ENCODE assay signal across 20 cellular contexts in genomic region chr3:30349507-30349906, GRCh38.
DNase-seq lines count a peak whose midpoint lies in the region; ATAC-seq and TF ChIP-seq lines count a peak whose summit lies in the region.
"Had no signal": no experiment of that assay in that cellular context is flagged by ENCODE, and none has a peak within 500 bp of the region (broad histone marks: within the 10 kb centered on the region; RNA-seq: fewer than 3 reads in every experiment).

No MANE protein-coding gene starts in this region.

- no peak for TF ChIP-seq CTCF in suprapubic skin (IDR thresholded peaks at IDR 0.05)

- no peak for DNase-seq in activated T-cell treated with anti-CD3 and anti-CD28 coated beads, Interleukin-2, amount 50 U/mL, for 24 hours
- no peak for DNase-seq in activated T-cell treated with anti-CD3 and anti-CD28 coated beads, Interleukin-2, amount 50 U/mL, for 1 hour
- DNase-seq in SK-N-DZ (ENCODE audit: low spot score) (peak; percentile 58), left ventricle myocardium superior (peak; percentile 12), retina (peak; percentile 9), pons (ENCODE audit: low spot score) (no peak), suprapubic skin (ENCODE audit: low spot score in 2 of 2) (no peak)
- DNase-seq: activated CD4-positive, alpha-beta T cell treated with anti-CD3 and anti-CD28 coated beads for 1 hour; activated CD8-positive, alpha-beta memory T cell treated with anti-CD3 and anti-CD28 coated beads, Interleukin-2, amount 50 U/mL, for 48 hours; activated naive CD4-positive, alpha-beta T cell treated with anti-CD3 and anti-CD28 coated beads for 36 hours; CD8-positive, alpha-beta T cell; H9; NCI-H1417; SIG-M5; stimulated activated CD4-positive, alpha-beta T cell treated with anti-CD3 and anti-CD28 coated beads, Interleukin-4, amount 100 ng/mL, for 4 hours; stimulated activated CD8-positive, alpha-beta memory T cell treated with anti-CD3 and anti-CD28 coated beads, Interleukin-4, amount 100 ng/mL, for 48 hours had no signal

- H3K4me1 Mint-ChIP-seq in activated T-cell treated with anti-CD3 and anti-CD28 coated beads, Interleukin-2, amount 50 U/mL, for 24 hours (ENCODE audit: low read depth): peaks cover 95% of the 10 kb centered on the region

- H3K27ac Mint-ChIP-seq in activated T-cell treated with anti-CD3 and anti-CD28 coated beads, Interleukin-2, amount 50 U/mL, for 24 hours: peak overlapping the region; percentile 15
- H3K27ac Mint-ChIP-seq: activated naive CD4-positive, alpha-beta T cell treated with anti-CD3 and anti-CD28 coated beads for 36 hours; CD8-positive, alpha-beta T cell; H9; memory B cell had no signal

- H3K9me3 Mint-ChIP-seq in activated T-cell treated with anti-CD3 and anti-CD28 coated beads, Interleukin-2, amount 50 U/mL, for 24 hours: no peaks in the 10 kb centered on the region
- H3K9me3 Mint-ChIP-seq: activated naive CD4-positive, alpha-beta T cell treated with anti-CD3 and anti-CD28 coated beads for 36 hours; brain; CD8-positive, alpha-beta T cell; H9; memory B cell had no signal

- peaks cover 31% of the 10 kb centered on the region for H3K4me1 ChIP-seq in suprapubic skin

- H3K27me3 Mint-ChIP-seq in activated T-cell treated with anti-CD3 and anti-CD28 coated beads, Interleukin-2, amount 50 U/mL, for 24 hours: no peaks in the 10 kb centered on the region

- ATAC-seq in left ventricle myocardium superior: peak; percentile 35
- ATAC-seq in GM21381 (IDR thresholded peaks at IDR 0.05; ENCODE audit: unreplicated experiment): no peak
- ATAC-seq: CD8-positive, alpha-beta T cell had no signal

- no peak for TF ChIP-seq EP300 in suprapubic skin (IDR thresholded peaks at IDR 0.05)

- WGBS in suprapubic skin: 92% methylated on average over 3 of the region's 3 CpGs

- no peak for TF ChIP-seq POLR2A in suprapubic skin (IDR thresholded peaks at IDR 0.05)

- no peak overlapping the region for H3K4me3 ChIP-seq in suprapubic skin

- no peaks in the 10 kb centered on the region for H3K9me3 ChIP-seq in suprapubic skin
- H3K9me3 ChIP-seq: neutrophil had no signal

- no peaks in the 10 kb centered on the region for H3K36me3 ChIP-seq in suprapubic skin
- H3K36me3 ChIP-seq: neutrophil had no signal

- no peak overlapping the region for H3K27ac ChIP-seq in suprapubic skin
- H3K27ac ChIP-seq: neutrophil had no signal

- H3K4me3 Mint-ChIP-seq in activated T-cell treated with anti-CD3 and anti-CD28 coated beads, Interleukin-2, amount 50 U/mL, for 24 hours: no peak overlapping the region
- H3K4me3 Mint-ChIP-seq: activated naive CD4-positive, alpha-beta T cell treated with anti-CD3 and anti-CD28 coated beads for 36 hours; brain; CD8-positive, alpha-beta T cell; H9; memory B cell had no signal

- intact Hi-C loops in left ventricle myocardium superior (cut with micrococcal nuclease): no loop called here

- H3K27me3 ChIP-seq in suprapubic skin: no peaks in the 10 kb centered on the region
- H3K27me3 ChIP-seq: neutrophil had no signal

- no peaks in the 10 kb centered on the region for H3K36me3 Mint-ChIP-seq in activated T-cell treated with anti-CD3 and anti-CD28 coated beads, Interleukin-2, amount 50 U/mL, for 24 hours (ENCODE audit: low read depth)
- H3K36me3 Mint-ChIP-seq: brain; CD8-positive, alpha-beta T cell; memory B cell had no signal

Comparison
In these comparisons a context has a peak if more than half of its experiments do, and no peak if none do; other contexts are left out.
1. DNase-seq: peak in SK-N-DZ (single experiment), left ventricle myocardium superior (single experiment) and retina (single experiment); none in activated T-cell treated with anti-CD3 and anti-CD28 coated beads, Interleukin-2, amount 50 U/mL, for 24 hours (single experiment), activated T-cell treated with anti-CD3 and anti-CD28 coated beads, Interleukin-2, amount 50 U/mL, for 1 hour (single experiment), pons (single experiment) and suprapubic skin (0 of 2).